32 cellular contexts compared by ENCODE assay signal in the genomic region with DNA sequence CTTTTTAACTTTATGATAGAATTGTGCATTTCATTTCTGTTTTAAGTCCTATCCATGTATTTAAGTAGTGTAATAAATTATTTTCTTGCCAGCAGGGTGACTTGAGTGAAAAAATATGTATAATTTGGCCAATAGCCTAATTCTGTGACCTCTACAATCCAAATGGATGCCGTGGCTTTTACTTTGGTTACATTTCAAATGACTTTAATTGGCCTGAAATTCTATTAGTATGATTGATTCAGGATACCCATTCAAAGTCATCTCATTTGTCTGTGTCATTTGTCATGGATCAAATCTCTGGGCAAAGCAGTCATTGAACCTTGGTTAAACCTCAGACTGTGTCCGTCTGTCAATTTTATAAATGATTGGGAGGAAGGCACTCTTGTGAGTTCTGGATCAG. TPM values are rescaled to one million over a fixed set of nuclear protein-coding genes. Genes with fewer than 3 reads are reported as not detected.
DNase-seq lines count a peak whose midpoint lies in the region; ATAC-seq and TF ChIP-seq lines count a peak whose summit lies in the region.
"Had no signal": no experiment of that assay in that cellular context is flagged by ENCODE, and none has a peak within 500 bp of the region (broad histone marks: within the 10 kb centered on the region; RNA-seq: fewer than 3 reads in every experiment).

No MANE protein-coding gene starts in this region.

- DNase-seq in activated naive CD4-positive, alpha-beta T cell treated with anti-CD3 and anti-CD28 coated beads, Interleukin-2, amount 10 ng/mL, durations not matched to agents 7 days and 5 days, result no peak
- no peak for DNase-seq in activated naive CD4-positive, alpha-beta T cell treated with anti-CD3 and anti-CD28 coated beads for 36 hours
- DNase-seq in fibroblast of peridontal ligament (ENCODE audit: extremely low read depth) (peak; percentile 34), SW480 (ENCODE audit: low spot score) (no peak), hypothalamus (lab: John Stamatoyannopoulos, UW) (no peak)
- no peak for DNase-seq in activated CD4-positive, alpha-beta T cell treated with anti-CD3 and anti-CD28 coated beads for 36 hours
- no peak for DNase-seq in stimulated activated naive CD4-positive, alpha-beta T cell (lab: John Stamatoyannopoulos, UW)
- DNase-seq: activated CD4-positive, alpha-beta T cell treated with anti-CD3 and anti-CD28 coated beads, Interleukin-2, amount 10 ng/mL, durations not matched to agents 24 days and 14 days; activated CD8-positive, alpha-beta memory T cell treated with anti-CD3 and anti-CD28 coated beads for 24 hours; activated naive CD8-positive, alpha-beta T cell treated with anti-CD3 and anti-CD28 coated beads for 36 hours; activated T-cell treated with anti-CD3 and anti-CD28 coated beads for 4 hours; anterior cingulate cortex; Calu3; colonic mucosa; effector CD8-positive, alpha-beta T cell; heart right ventricle; Karpas-422; lower lobe of right lung; midbrain; naive B cell; NCI-H146; NCI-H2107; NCI-H345; NCI-H774; SIG-M5; stimulated activated CD4-positive, alpha-beta T cell treated with anti-CD3 and anti-CD28 coated beads, Interleukin-15, amount 100 ng/mL, for 24 hours; stimulated activated CD4-positive, alpha-beta T cell treated with anti-CD3 and anti-CD28 coated beads, Interleukin-4, amount 100 ng/mL, for 4 hours; transverse colon had no signal

- intact Hi-C loops in activated naive CD4-positive, alpha-beta T cell treated with anti-CD3 and anti-CD28 coated beads for 36 hours (cut with micrococcal nuclease), result no loop called here
- intact Hi-C loops in activated CD4-positive, alpha-beta T cell treated with anti-CD3 and anti-CD28 coated beads for 36 hours (cut with DNase I, micrococcal nuclease), result no loop called here

- CTCF ChIA-PET in activated naive CD4-positive, alpha-beta T cell treated with anti-CD3 and anti-CD28 coated beads, Interleukin-2, amount 10 ng/mL, durations not matched to agents 7 days and 5 days (lab: Charles Lee), result interaction anchor here (0.8 kb wide), 1 partner anchor 53 kb away, joined by 3 read pairs; no protein-coding TSS in a partner anchor
- CTCF ChIA-PET in activated naive CD4-positive, alpha-beta T cell treated with anti-CD3 and anti-CD28 coated beads for 36 hours (lab: Charles Lee), result interaction anchor here (0.6 to 1.2 kb wide), 2 partner anchors 204 to 288 kb away, joined by 3 read pairs; no protein-coding TSS in a partner anchor
- CTCF ChIA-PET in activated CD4-positive, alpha-beta T cell treated with anti-CD3 and anti-CD28 coated beads for 36 hours (lab: Charles Lee), result interaction anchor here (1.6 kb wide), 1 partner anchor 395 kb away, joined by 4 read pairs; no protein-coding TSS in a partner anchor

- peaks cover 19% of the 10 kb centered on the region for H3K36me3 Mint-ChIP-seq in activated naive CD4-positive, alpha-beta T cell treated with anti-CD3 and anti-CD28 coated beads, Interleukin-2, amount 10 ng/mL, durations not matched to agents 7 days and 5 days
- H3K36me3 Mint-ChIP-seq in activated naive CD4-positive, alpha-beta T cell treated with anti-CD3 and anti-CD28 coated beads for 36 hours (ENCODE audit: low read depth), result peaks cover 21% of the 10 kb centered on the region
- H3K36me3 Mint-ChIP-seq in activated CD4-positive, alpha-beta T cell treated with anti-CD3 and anti-CD28 coated beads for 36 hours (ENCODE audit: low read depth), result peaks cover 14% of the 10 kb centered on the region
- H3K36me3 Mint-ChIP-seq: CD14-positive monocyte had no signal

- no peak overlapping the region for H3K4me3 Mint-ChIP-seq in activated naive CD4-positive, alpha-beta T cell treated with anti-CD3 and anti-CD28 coated beads, Interleukin-2, amount 10 ng/mL, durations not matched to agents 7 days and 5 days
- no peak overlapping the region for H3K4me3 Mint-ChIP-seq in activated naive CD4-positive, alpha-beta T cell treated with anti-CD3 and anti-CD28 coated beads for 36 hours
- no peak overlapping the region for H3K4me3 Mint-ChIP-seq in activated CD4-positive, alpha-beta T cell treated with anti-CD3 and anti-CD28 coated beads for 36 hours
- H3K4me3 Mint-ChIP-seq: activated CD4-positive, alpha-beta T cell treated with anti-CD3 and anti-CD28 coated beads, Interleukin-2, amount 10 ng/mL, durations not matched to agents 24 days and 14 days; activated naive CD8-positive, alpha-beta T cell treated with anti-CD3 and anti-CD28 coated beads for 36 hours; CD14-positive monocyte; naive B cell had no signal

- peaks cover 27% of the 10 kb centered on the region for H3K9me3 Mint-ChIP-seq in activated naive CD4-positive, alpha-beta T cell treated with anti-CD3 and anti-CD28 coated beads, Interleukin-2, amount 10 ng/mL, durations not matched to agents 7 days and 5 days
- H3K9me3 Mint-ChIP-seq in activated naive CD4-positive, alpha-beta T cell treated with anti-CD3 and anti-CD28 coated beads for 36 hours, result peaks cover 17% of the 10 kb centered on the region
- peaks cover 20% of the 10 kb centered on the region for H3K9me3 Mint-ChIP-seq in activated CD4-positive, alpha-beta T cell treated with anti-CD3 and anti-CD28 coated beads for 36 hours (ENCODE audit: low read depth)

- H3K27ac Mint-ChIP-seq in activated naive CD4-positive, alpha-beta T cell treated with anti-CD3 and anti-CD28 coated beads, Interleukin-2, amount 10 ng/mL, durations not matched to agents 7 days and 5 days, result peak overlapping the region; percentile 34
- no peak overlapping the region for H3K27ac Mint-ChIP-seq in activated naive CD4-positive, alpha-beta T cell treated with anti-CD3 and anti-CD28 coated beads for 36 hours
- no peak overlapping the region for H3K27ac Mint-ChIP-seq in activated CD4-positive, alpha-beta T cell treated with anti-CD3 and anti-CD28 coated beads for 36 hours
- H3K27ac Mint-ChIP-seq: activated CD4-positive, alpha-beta T cell treated with anti-CD3 and anti-CD28 coated beads, Interleukin-2, amount 10 ng/mL, durations not matched to agents 24 days and 14 days; activated naive CD8-positive, alpha-beta T cell treated with anti-CD3 and anti-CD28 coated beads for 36 hours; activated T-helper 2 cell treated with anti-CD3 and anti-CD28 coated beads, Interferon-gamma antibody, Interleukin-2, Interleukin-4, amounts not matched to agents 10 μg/mL and 5 μg/mL and 100 μg/mL, durations not matched to agents 14 hours and 24 hours and 36 hours; CD14-positive monocyte; naive B cell had no signal

- H3K27me3 Mint-ChIP-seq in activated naive CD4-positive, alpha-beta T cell treated with anti-CD3 and anti-CD28 coated beads, Interleukin-2, amount 10 ng/mL, durations not matched to agents 7 days and 5 days, result no peaks in the 10 kb centered on the region
- H3K27me3 Mint-ChIP-seq in activated naive CD4-positive, alpha-beta T cell treated with anti-CD3 and anti-CD28 coated beads for 36 hours (ENCODE audit: low read depth), result no peaks in the 10 kb centered on the region
- H3K27me3 Mint-ChIP-seq in activated CD4-positive, alpha-beta T cell treated with anti-CD3 and anti-CD28 coated beads for 36 hours, result no peaks in the 10 kb centered on the region
- H3K27me3 Mint-ChIP-seq: activated CD4-positive, alpha-beta T cell treated with anti-CD3 and anti-CD28 coated beads, Interleukin-2, amount 10 ng/mL, durations not matched to agents 24 days and 14 days; activated naive CD8-positive, alpha-beta T cell treated with anti-CD3 and anti-CD28 coated beads for 36 hours; naive B cell had no signal

- ATAC-seq in SK-N-SH treated with all-trans-retinoic acid at 6 μM for 48 hours, result peak; percentile 55
- ATAC-seq in activated CD4-positive, alpha-beta T cell treated with anti-CD3 and anti-CD28 coated beads for 36 hours, result no peak
- ATAC-seq: heart right ventricle, lower lobe of right lung, sciatic nerve had no signal

- peaks cover 5% of the 10 kb centered on the region for H3K4me1 Mint-ChIP-seq in activated naive CD4-positive, alpha-beta T cell treated with anti-CD3 and anti-CD28 coated beads, Interleukin-2, amount 10 ng/mL, durations not matched to agents 7 days and 5 days
- peaks cover 33% of the 10 kb centered on the region for H3K4me1 Mint-ChIP-seq in activated naive CD4-positive, alpha-beta T cell treated with anti-CD3 and anti-CD28 coated beads for 36 hours (ENCODE audit: low read depth)
- H3K4me1 Mint-ChIP-seq in activated CD4-positive, alpha-beta T cell treated with anti-CD3 and anti-CD28 coated beads for 36 hours, result peaks cover 30% of the 10 kb centered on the region
- H3K4me1 Mint-ChIP-seq: CD14-positive monocyte had no signal

- POLR2A ChIA-PET in activated CD4-positive, alpha-beta T cell treated with anti-CD3 and anti-CD28 coated beads for 36 hours (lab: Charles Lee), result no interaction called here

TF ChIP-seq in SK-N-SH treated with all-trans-retinoic acid at 6 μM for 48 hours, 23 proteins besides CTCF, POLR2A, EP300 and RAD21 (continues in another document):
- TF ChIP-seq ZNF70 (CRISPR knock-in tag; IDR thresholded peaks at IDR 0.05) (no peak), CSDC2 (CRISPR knock-in tag; IDR thresholded peaks at IDR 0.05) (no peak), ARNTL (CRISPR knock-in tag; IDR thresholded peaks at IDR 0.05; ENCODE audit: borderline replicate concordance, low read depth) (no peak)
- TF ChIP-seq, protein P1, sequence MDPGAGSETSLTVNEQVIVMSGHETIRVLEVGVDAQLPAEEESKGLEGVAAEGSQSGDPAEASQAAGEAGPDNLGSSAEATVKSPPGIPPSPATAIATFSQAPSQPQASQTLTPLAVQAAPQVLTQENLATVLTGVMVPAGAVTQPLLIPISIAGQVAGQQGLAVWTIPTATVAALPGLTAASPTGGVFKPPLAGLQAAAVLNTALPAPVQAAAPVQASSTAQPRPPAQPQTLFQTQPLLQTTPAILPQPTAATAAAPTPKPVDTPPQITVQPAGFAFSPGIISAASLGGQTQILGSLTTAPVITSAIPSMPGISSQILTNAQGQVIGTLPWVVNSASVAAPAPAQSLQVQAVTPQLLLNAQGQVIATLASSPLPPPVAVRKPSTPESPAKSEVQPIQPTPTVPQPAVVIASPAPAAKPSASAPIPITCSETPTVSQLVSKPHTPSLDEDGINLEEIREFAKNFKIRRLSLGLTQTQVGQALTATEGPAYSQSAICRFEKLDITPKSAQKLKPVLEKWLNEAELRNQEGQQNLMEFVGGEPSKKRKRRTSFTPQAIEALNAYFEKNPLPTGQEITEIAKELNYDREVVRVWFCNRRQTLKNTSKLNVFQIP (CRISPR knock-in tag; IDR thresholded peaks at IDR 0.05; ENCODE audit: borderline replicate concordance, low read depth), result no peak

RNA-seq across cellular contexts. Expression of gene CRADD, which starts 29.6 kb away (rescaled TPM):
- 10 to 100 TPM; 14.3 to 15.6 TPM for total RNA-seq in activated naive CD4-positive, alpha-beta T cell treated with anti-CD3 and anti-CD28 coated beads for 36 hours
- 1 to 10 TPM; 5.7 to 7.8 TPM for total RNA-seq in activated CD4-positive, alpha-beta T cell treated with anti-CD3 and anti-CD28 coated beads for 36 hours
